Comparison of ENCODE assay signal across 9 cellular contexts in genomic region chr14:41605550-41606248, GRCh38. TPM values are rescaled to one million over a fixed set of nuclear protein-coding genes. Genes with fewer than 3 reads are reported as not detected.
A peak's percentile ranks its signal among the peaks of the same experiment; 100 is the strongest.
DNase-seq lines count a peak whose midpoint lies in the region; ATAC-seq and TF ChIP-seq lines count a peak whose summit lies in the region.
"Had no signal": no experiment of that assay in that cellular context is flagged by ENCODE, and none has a peak within 500 bp of the region (broad histone marks: within the 10 kb centered on the region; RNA-seq: fewer than 3 reads in every experiment).

No MANE protein-coding gene starts in this region.

- no peak overlapping the region for H3K27ac ChIP-seq in endodermal cell (ENCODE audit: low read depth, low read length)
- H3K27ac ChIP-seq in naive thymus-derived CD4-positive, alpha-beta T cell (ENCODE audit: low read depth, low read length) = no peak overlapping the region
- H3K27ac ChIP-seq: HL-60 had no signal

- no peaks in the 10 kb centered on the region for H3K9me3 Mint-ChIP-seq in endodermal cell
- peaks cover 0 to 3% (median 0%) of the 10 kb centered on the region in 11 donors for H3K9me3 Mint-ChIP-seq in naive thymus-derived CD4-positive, alpha-beta T cell

- CTCF ChIA-PET in naive thymus-derived CD4-positive, alpha-beta T cell (lab: Charles Lee) = no interaction called here

- no peak for TF ChIP-seq CTCF in endodermal cell (conservative IDR thresholded peaks at IDR 0.05)

- peaks cover 58% of the 10 kb centered on the region for H3K27me3 ChIP-seq in endodermal cell (ENCODE audit: control insufficient read depth, insufficient read depth, low read length, poor library complexity, severe bottlenecking)
- H3K27me3 ChIP-seq in naive thymus-derived CD4-positive, alpha-beta T cell (ENCODE audit: control insufficient read depth in 2 of 2, insufficient read depth in 2 of 2, low read length in 2 of 2) = peaks cover 0 to 13% of the 10 kb centered on the region in 2 donors

- H3K27me3 Mint-ChIP-seq in endodermal cell (ENCODE audit: insufficient read depth) = peaks cover 44% of the 10 kb centered on the region
- peaks cover 65 to 76% (median 69%) of the 10 kb centered on the region in 5 donors for H3K27me3 Mint-ChIP-seq in naive thymus-derived CD4-positive, alpha-beta T cell

- peaks cover 33% of the 10 kb centered on the region for H3K4me1 Mint-ChIP-seq in endodermal cell
- H3K4me1 Mint-ChIP-seq in naive thymus-derived CD4-positive, alpha-beta T cell = peaks cover 10 to 50% (median 39%) of the 10 kb centered on the region in 7 donors

- H3K4me3 Mint-ChIP-seq in endodermal cell = peak overlapping the region; percentile 86
- H3K4me3 Mint-ChIP-seq in naive thymus-derived CD4-positive, alpha-beta T cell = peak overlapping the region; percentile 43 to 82 (median 70)

- peak overlapping the region; percentile 28 for H3K9ac ChIP-seq in endodermal cell (ENCODE audit: extremely low read depth, low read length, poor library complexity, severe bottlenecking)

- no peaks in the 10 kb centered on the region for H3K4me1 ChIP-seq in endodermal cell (ENCODE audit: control insufficient read depth, insufficient read depth, low read length)
- peaks cover 0 to 19% of the 10 kb centered on the region in 2 donors for H3K4me1 ChIP-seq in naive thymus-derived CD4-positive, alpha-beta T cell (ENCODE audit: control insufficient read depth in 2 of 2, insufficient read depth in 2 of 2, low read length in 2 of 2)

- peak overlapping the region; percentile 97 for H3K4me3 ChIP-seq in endodermal cell (ENCODE audit: low read length)
- no peak overlapping the region for H3K4me3 ChIP-seq in naive thymus-derived CD4-positive, alpha-beta T cell (ENCODE audit: low read length)

- H3K36me3 ChIP-seq in endodermal cell (ENCODE audit: control insufficient read depth, insufficient read depth, low read length) = no peaks in the 10 kb centered on the region
- H3K36me3 ChIP-seq in naive thymus-derived CD4-positive, alpha-beta T cell (ENCODE audit: control insufficient read depth in 2 of 3, insufficient read depth in 3 of 3, low read length in 3 of 3) = no peaks in the 10 kb centered on the region

- peak overlapping the region; percentile 87 for H3K27ac Mint-ChIP-seq in endodermal cell
- H3K27ac Mint-ChIP-seq in naive thymus-derived CD4-positive, alpha-beta T cell = peak overlapping the region in 1 of 9 donors; percentile 74

- 1% methylated on average over 12 to 23 of the region's 23 CpGs for WGBS in endodermal cell (ENCODE audit: insufficient coverage in 1 of 2, insufficient read length in 1 of 2), 2 experiments

- intact Hi-C loops in naive thymus-derived CD4-positive, alpha-beta T cell (cut with micrococcal nuclease) = loop anchor here in 1 of 2 donors (10.0 kb wide), 1 partner anchor 1621 kb away; no protein-coding TSS in a partner anchor

- H3K36me3 Mint-ChIP-seq in endodermal cell (ENCODE audit: low read depth) = no peaks in the 10 kb centered on the region
- peaks cover 0 to 5% (median 0%) of the 10 kb centered on the region in 5 donors for H3K36me3 Mint-ChIP-seq in naive thymus-derived CD4-positive, alpha-beta T cell

- DNase-seq in NCI-H446 (lab: John Stamatoyannopoulos, UW) (peak; percentile 76 to 80), endodermal cell (peak; percentile 91)
- no peak for DNase-seq in naive thymus-derived CD4-positive, alpha-beta T cell

- POLR2A ChIA-PET in naive thymus-derived CD4-positive, alpha-beta T cell (lab: Charles Lee) = no interaction called here

- no peaks in the 10 kb centered on the region for H3K9me3 ChIP-seq in endodermal cell (ENCODE audit: control insufficient read depth, low read length)
- no peaks in the 10 kb centered on the region for H3K9me3 ChIP-seq in naive thymus-derived CD4-positive, alpha-beta T cell (ENCODE audit: control insufficient read depth in 2 of 3, low read length in 3 of 3)

- peak; percentile 29 for ATAC-seq in GM18868 (IDR thresholded peaks at IDR 0.05; ENCODE audit: unreplicated experiment)
- no peak for ATAC-seq in naive thymus-derived CD4-positive, alpha-beta T cell
- ATAC-seq in GM19035 (IDR thresholded peaks at IDR 0.05; ENCODE audit: unreplicated experiment) = no peak
- ATAC-seq in GM18907 (IDR thresholded peaks at IDR 0.05; ENCODE audit: unreplicated experiment) = no peak
- no peak for ATAC-seq in GM21390 (IDR thresholded peaks at IDR 0.05; ENCODE audit: unreplicated experiment)
- no peak for ATAC-seq in GM21447 (IDR thresholded peaks at IDR 0.05; ENCODE audit: unreplicated experiment)

RNA-seq across cellular contexts. Expression of gene LRFN5, which starts 1.0 kb away (rescaled TPM):
- 1 to 10 TPM; 1.4 to 3.2 TPM for total RNA-seq in endodermal cell
- 2.7 TPM for polyA plus RNA-seq in endodermal cell (2013, experiment 1 of 2)
- polyA plus RNA-seq in endodermal cell (2013, experiment 2 of 2) = 2.5 TPM
- total RNA-seq in naive thymus-derived CD4-positive, alpha-beta T cell = not detected
- polyA plus RNA-seq in naive thymus-derived CD4-positive, alpha-beta T cell = not detected

Comparison
In these comparisons a context has a peak if more than half of its experiments do, and no peak if none do; other contexts are left out.
1. DNase-seq: peak in NCI-H446 (2 of 2) and endodermal cell (single experiment); none in naive thymus-derived CD4-positive, alpha-beta T cell (0 of 9).